ENCODE assay signal across 12 cellular contexts in the genomic region with DNA sequence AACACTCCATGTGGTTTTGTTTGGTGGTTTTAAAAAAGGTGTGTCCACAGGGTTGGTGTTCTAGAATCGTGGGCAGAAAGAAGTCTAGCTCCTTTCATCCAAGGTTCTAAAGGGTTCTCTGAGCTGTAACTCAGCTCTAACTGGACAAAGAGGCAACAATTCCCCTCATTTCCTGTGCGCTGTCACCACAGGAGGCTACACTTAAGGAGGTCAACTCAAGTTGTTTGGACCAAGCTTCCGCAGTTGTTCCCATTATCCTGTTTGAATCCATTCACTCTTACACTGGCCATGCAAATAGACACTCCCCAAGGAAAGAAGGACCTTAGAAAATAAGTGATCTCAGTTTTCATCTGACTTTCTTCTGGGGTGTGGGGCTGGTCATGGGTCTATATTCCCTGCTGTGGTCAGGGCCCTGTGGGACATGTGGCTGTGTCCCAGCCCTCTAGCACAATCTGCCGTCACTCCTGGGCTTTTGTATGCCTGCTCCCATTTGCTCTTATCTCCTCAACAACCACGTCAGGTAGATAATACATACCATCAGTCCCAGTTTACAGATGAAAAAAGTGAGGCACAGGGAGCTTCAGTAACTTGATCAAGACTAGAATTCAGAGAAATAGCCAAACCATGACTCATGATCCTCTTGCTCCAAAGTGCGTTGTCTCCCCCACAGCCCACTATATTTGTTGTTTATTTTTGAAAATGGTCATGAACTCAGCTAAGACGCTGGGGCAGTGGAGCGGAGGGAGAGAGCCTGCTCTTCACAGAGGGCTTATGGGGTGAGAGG.
DNase-seq lines count a peak whose midpoint lies in the region; ATAC-seq and TF ChIP-seq lines count a peak whose summit lies in the region.
"Had no signal": no experiment of that assay in that cellular context is flagged by ENCODE, and none has a peak within 500 bp of the region (broad histone marks: within the 10 kb centered on the region; RNA-seq: fewer than 3 reads in every experiment).

No MANE protein-coding gene starts in this region.

- H3K4me3 ChIP-seq in gastrocnemius medialis: no peak overlapping the region
- H3K4me3 ChIP-seq: GM23338 had no signal

- H3K27ac Mint-ChIP-seq in glutamatergic neuron (ENCODE audit: unreplicated experiment): peak overlapping the region; percentile 50
- H3K27ac Mint-ChIP-seq in stimulated activated naive B cell treated with anti-CD40 and anti-IgM and Interleukin-4, amounts not matched to agents 10 μg/mL and 1 μg/mL and 100 μg/mL, for 72 hours: no peak overlapping the region
- H3K27ac Mint-ChIP-seq: GM23338 had no signal

- intact Hi-C loops in gastrocnemius medialis (cut with DNase I; ENCODE audit: low total_unique reads): loop anchor here (10.0 kb wide), 1 partner anchor 104 kb away; the partner anchor contains the start of gene RHOU

- ATAC-seq in gastrocnemius medialis (no peak), HG02981 (IDR thresholded peaks at IDR 0.05; ENCODE audit: unreplicated experiment) (no peak)
- no peak for ATAC-seq in stimulated activated naive B cell treated with anti-CD40 and anti-IgM and Interleukin-4, amounts not matched to agents 10 μg/mL and 1 μg/mL and 100 μg/mL, for 72 hours (replicated peaks)
- ATAC-seq: GM23338 had no signal

- H3K27me3 ChIP-seq in gastrocnemius medialis: no peaks in the 10 kb centered on the region

- no peak for TF ChIP-seq POLR2A in gastrocnemius medialis (IDR thresholded peaks at IDR 0.05)

- H3K4me1 Mint-ChIP-seq in glutamatergic neuron (ENCODE audit: low read depth, unreplicated experiment): peaks cover 9% of the 10 kb centered on the region
- no peaks in the 10 kb centered on the region for H3K4me1 Mint-ChIP-seq in stimulated activated naive B cell treated with anti-CD40 and anti-IgM and Interleukin-4, amounts not matched to agents 10 μg/mL and 1 μg/mL and 100 μg/mL, for 72 hours
- H3K4me1 Mint-ChIP-seq: GM23338 had no signal

- H3K36me3 ChIP-seq in gastrocnemius medialis: no peaks in the 10 kb centered on the region

- peak overlapping the region; percentile 77 for H3K27ac ChIP-seq in VCaP
- peak overlapping the region; percentile 0 to 77 (median 57) for H3K27ac ChIP-seq in gastrocnemius medialis

- H3K4me3 Mint-ChIP-seq in glutamatergic neuron (ENCODE audit: unreplicated experiment): peak overlapping the region; percentile 39
- H3K4me3 Mint-ChIP-seq in stimulated activated naive B cell treated with anti-CD40 and anti-IgM and Interleukin-4, amounts not matched to agents 10 μg/mL and 1 μg/mL and 100 μg/mL, for 72 hours: no peak overlapping the region
- H3K4me3 Mint-ChIP-seq: GM23338 had no signal

- no peak for TF ChIP-seq CTCF in VCaP (conservative IDR thresholded peaks at IDR 0.05)
- no peak for TF ChIP-seq CTCF in glutamatergic neuron (IDR thresholded peaks at IDR 0.05; ENCODE audit: partially characterized antibody, unreplicated experiment)
- TF ChIP-seq CTCF in gastrocnemius medialis (IDR thresholded peaks at IDR 0.05 in 4 of 5, conservative IDR thresholded peaks at IDR 0.05 in 1 of 5): no peak

- peaks cover 3% of the 10 kb centered on the region for H3K27me3 Mint-ChIP-seq in glutamatergic neuron (ENCODE audit: unreplicated experiment)
- peaks cover 6 to 7% of the 10 kb centered on the region in 2 donors for H3K27me3 Mint-ChIP-seq in stimulated activated naive B cell treated with anti-CD40 and anti-IgM and Interleukin-4, amounts not matched to agents 10 μg/mL and 1 μg/mL and 100 μg/mL, for 72 hours

- peaks cover 4% of the 10 kb centered on the region for H3K9me3 Mint-ChIP-seq in glutamatergic neuron (ENCODE audit: unreplicated experiment)
- H3K9me3 Mint-ChIP-seq in stimulated activated naive B cell treated with anti-CD40 and anti-IgM and Interleukin-4, amounts not matched to agents 10 μg/mL and 1 μg/mL and 100 μg/mL, for 72 hours: peaks cover 5 to 8% of the 10 kb centered on the region in 2 donors

- peaks cover 0 to 25% of the 10 kb centered on the region in 2 donors for H3K4me1 ChIP-seq in gastrocnemius medialis

- H3K36me3 Mint-ChIP-seq in glutamatergic neuron (ENCODE audit: unreplicated experiment): peaks cover 10% of the 10 kb centered on the region
- no peaks in the 10 kb centered on the region for H3K36me3 Mint-ChIP-seq in stimulated activated naive B cell treated with anti-CD40 and anti-IgM and Interleukin-4, amounts not matched to agents 10 μg/mL and 1 μg/mL and 100 μg/mL, for 72 hours

- DNase-seq in EL (peak; percentile 18), glutamatergic neuron (no peak), gastrocnemius medialis (no peak), anterior cingulate cortex (lab: John Stamatoyannopoulos, UW) (no peak)
- DNase-seq in stimulated activated naive B cell treated with anti-CD40 and anti-IgM and Interleukin-4, amounts not matched to agents 10 μg/mL and 1 μg/mL and 100 μg/mL, for 72 hours: no peak
- no peak for DNase-seq in activated CD4-positive, alpha-beta T cell treated with anti-CD3 and anti-CD28 coated beads, Interleukin-2, amount 50 U/mL, for 4 hours
- DNase-seq: activated T-cell treated with anti-CD3 and anti-CD28 coated beads for 4 hours, C1 segment of cervical spinal cord, KBM-7 had no signal

- no peaks in the 10 kb centered on the region for H3K9me3 ChIP-seq in gastrocnemius medialis

- in situ Hi-C loops in gastrocnemius medialis (cut with MboI; ENCODE audit: low sequenced_read_pairs in 4 of 4): no loop called here
